ENCODE assay signal across 20 cellular contexts in the genomic region with DNA sequence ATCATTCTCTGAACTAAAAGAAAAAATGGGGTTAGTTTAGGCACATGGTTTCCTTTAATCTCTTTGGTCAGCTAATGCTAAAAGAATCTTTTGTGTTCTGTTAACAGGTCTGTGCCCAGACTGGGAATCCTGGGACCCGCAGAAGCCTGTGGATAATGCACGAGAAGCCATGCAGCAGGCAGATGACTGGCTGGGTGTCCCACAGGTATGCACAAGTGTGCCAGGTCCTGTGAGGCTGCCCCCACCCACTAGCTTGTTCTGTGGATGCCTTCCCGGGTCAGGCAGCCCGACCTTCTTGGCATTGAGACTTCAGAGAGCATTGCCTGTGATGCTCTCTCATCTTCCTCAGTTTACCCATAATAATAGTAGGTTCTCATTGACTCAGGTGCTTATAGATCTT.
"Had no signal": no experiment of that assay in that cellular context is flagged by ENCODE, and none has a peak within 500 bp of the region (broad histone marks: within the 10 kb centered on the region; RNA-seq: fewer than 3 reads in every experiment).

No MANE protein-coding gene starts in this region.

- H3K9me3 ChIP-seq: heart left ventricle, neutrophil, testis, transverse colon had no signal

- H3K4me1 ChIP-seq: testis had no signal

- H3K9me3 Mint-ChIP-seq: stimulated activated naive B cell treated with anti-CD40 and anti-IgM and Interleukin-4, amounts not matched to agents 10 μg/mL and 1 μg/mL and 100 μg/mL, for 72 hours; stimulated activated naive CD8-positive, alpha-beta T cell treated with anti-CD3 and anti-CD28 coated beads, Interleukin-15, amount 100 ng/mL, for 72 hours had no signal

- H3K36me3 ChIP-seq: neutrophil had no signal

- H3K4me3 ChIP-seq: heart left ventricle, lung, skin epidermis, testis, transverse colon had no signal

- H3K27me3 ChIP-seq: heart left ventricle, neutrophil, testis, transverse colon had no signal

- DNase-seq: dermis blood vessel endothelial cell; erythroblast; foreskin melanocyte; heart left ventricle; hippocampal formation; left colon; left ventricle myocardium superior; mesendoderm; naive B cell; posterior cingulate gyrus; stimulated activated CD4-positive, alpha-beta T cell treated with anti-CD3 and anti-CD28 coated beads, Interleukin-2, amount 100 ng/mL, for 24 hours; stimulated activated CD4-positive, alpha-beta T cell treated with anti-CD3 and anti-CD28 coated beads, Interleukin-4, amount 100 ng/mL, for 4 hours; stimulated activated naive B cell treated with anti-CD40 and anti-IgM and Interleukin-4, amounts not matched to agents 10 μg/mL and 1 μg/mL and 100 μg/mL, for 72 hours; stimulated activated naive CD8-positive, alpha-beta T cell treated with anti-CD3 and anti-CD28 coated beads, Interleukin-15, amount 100 ng/mL, for 72 hours; testis; transverse colon had no signal

- ATAC-seq: heart left ventricle, left colon, left ventricle myocardium superior, sciatic nerve had no signal

- H3K27ac Mint-ChIP-seq: stimulated activated naive B cell treated with anti-CD40 and anti-IgM and Interleukin-4, amounts not matched to agents 10 μg/mL and 1 μg/mL and 100 μg/mL, for 72 hours; stimulated activated naive CD8-positive, alpha-beta T cell treated with anti-CD3 and anti-CD28 coated beads, Interleukin-15, amount 100 ng/mL, for 72 hours had no signal

- H3K4me3 Mint-ChIP-seq: naive B cell; stimulated activated naive B cell treated with anti-CD40 and anti-IgM and Interleukin-4, amounts not matched to agents 10 μg/mL and 1 μg/mL and 100 μg/mL, for 72 hours; stimulated activated naive CD8-positive, alpha-beta T cell treated with anti-CD3 and anti-CD28 coated beads, Interleukin-15, amount 100 ng/mL, for 72 hours had no signal

- H3K27me3 Mint-ChIP-seq: naive B cell; stimulated activated naive B cell treated with anti-CD40 and anti-IgM and Interleukin-4, amounts not matched to agents 10 μg/mL and 1 μg/mL and 100 μg/mL, for 72 hours; stimulated activated naive CD8-positive, alpha-beta T cell treated with anti-CD3 and anti-CD28 coated beads, Interleukin-15, amount 100 ng/mL, for 72 hours had no signal

- H3K27ac ChIP-seq: heart left ventricle, neutrophil, skin epidermis, testis had no signal
